22 cellular contexts compared by ENCODE assay signal in genomic region chr18:62842898-62843297, GRCh38.
"Had no signal": no experiment of that assay in that cellular context is flagged by ENCODE, and none has a peak within 500 bp of the region (broad histone marks: within the 10 kb centered on the region; RNA-seq: fewer than 3 reads in every experiment).

No MANE protein-coding gene starts in this region.

- H3K4me1 ChIP-seq: gastroesophageal sphincter, lower lobe of right lung, right atrium auricular region had no signal

- H3K4me2 ChIP-seq: smooth muscle cell had no signal

- H3K36me3 ChIP-seq: gastroesophageal sphincter, left ventricle myocardium inferior, lower lobe of right lung, ovary, right atrium auricular region, suprapubic skin, thyroid gland had no signal

- H3K9me3 ChIP-seq: esophagus squamous epithelium, gastroesophageal sphincter, left ventricle myocardium inferior, lower lobe of right lung, ovary, right atrium auricular region, suprapubic skin, thyroid gland had no signal

- H3K27me3 Mint-ChIP-seq: memory B cell, type B pancreatic cell had no signal

- H3K36me3 Mint-ChIP-seq: memory B cell, natural killer cell had no signal

- H3K27ac ChIP-seq: esophagus squamous epithelium, gastroesophageal sphincter, left ventricle myocardium inferior, lower lobe of right lung, ovary, right atrium auricular region, suprapubic skin, thyroid gland had no signal

- DNase-seq: dermis blood vessel endothelial cell; esophagus squamous epithelium; foreskin fibroblast; glutamatergic neuron; left cardiac atrium; left ventricle myocardium inferior; lower lobe of right lung; natural killer cell; ovary; stimulated activated CD4-positive, alpha-beta T cell treated with anti-CD3 and anti-CD28 coated beads, Interleukin-2, amount 100 ng/mL, for 48 hours; stimulated activated naive CD8-positive, alpha-beta T cell treated with anti-CD3 and anti-CD28 coated beads, Interleukin-15, Interleukin-2, amounts not matched to agents 100 U/mL and 50 U/mL, for 24 hours; thyroid gland had no signal

- H3K4me3 Mint-ChIP-seq: memory B cell, mesothelial cell of epicardium, natural killer cell, neural crest cell, type B pancreatic cell had no signal

- H3K4me1 Mint-ChIP-seq: mesothelial cell of epicardium had no signal

- H3K27me3 ChIP-seq: esophagus squamous epithelium, gastroesophageal sphincter, ovary, right atrium auricular region, suprapubic skin, thyroid gland had no signal

- H3K9me3 Mint-ChIP-seq: memory B cell, natural killer cell, type B pancreatic cell had no signal

- FAIRE-seq: keratinocyte, urothelium cell line had no signal

- H3K4me3 ChIP-seq: esophagus squamous epithelium, gastroesophageal sphincter, left ventricle myocardium inferior, lower lobe of right lung, ovary, right atrium auricular region, smooth muscle cell, suprapubic skin, thyroid gland had no signal

- ATAC-seq: gastroesophageal sphincter; left cardiac atrium; lower lobe of right lung; natural killer cell; stimulated activated naive CD8-positive, alpha-beta T cell treated with anti-CD3 and anti-CD28 coated beads, Interleukin-15, Interleukin-2, amounts not matched to agents 100 U/mL and 50 U/mL, for 24 hours had no signal

- H3K27ac Mint-ChIP-seq: memory B cell, mesothelial cell of epicardium, natural killer cell, type B pancreatic cell had no signal
